Comparison of ENCODE assay signal across 8 cellular contexts in genomic region chr7:113404245-113404644, GRCh38.
DNase-seq lines count a peak whose midpoint lies in the region; ATAC-seq, FAIRE-seq and TF ChIP-seq lines count a peak whose summit lies in the region.

No MANE protein-coding gene starts in this region.

- no peak overlapping the region for H3K4me2 ChIP-seq in Karpas-422 (ENCODE audit: low read depth, low read length, poor library complexity, severe bottlenecking)
- H3K4me2 ChIP-seq in GM12878 (ENCODE audit: control insufficient read depth, insufficient read depth) = no peak overlapping the region

- WGBS in GM12878 (ENCODE audit: insufficient coverage, insufficient replicate concordance, low lambda C conversion rate, missing lambda C conversion rate) = 30% methylated on average over 8 of the region's 8 CpGs
- 69% methylated on average over 8 of the region's 8 CpGs for WGBS in esophagus squamous epithelium, 2 donors

- intact Hi-C loops in GM12878 (cut with micrococcal nuclease; ENCODE audit: unreplicated experiment) = loop anchor here (2.0 kb wide), 1 partner anchor 295 kb away; no protein-coding TSS in a partner anchor
- intact Hi-C loops in esophagus squamous epithelium (cut with DNase I) = no loop called here

- peak; percentile 17 to 36 (median 30); a peak in 3 of 6 replicates for TF ChIP-seq CTCF in GM12878 (IDR thresholded peaks at IDR 0.05 in 2 of 3, conservative IDR thresholded peaks at IDR 0.05 in 1 of 3; ENCODE audit: control insufficient read depth in 2 of 3, extremely low read depth in 1 of 3, insufficient read depth in 1 of 3, low read depth in 3 of 3, low read length in 3 of 3)
- TF ChIP-seq CTCF in esophagus squamous epithelium (IDR thresholded peaks at IDR 0.05) = peak in 1 of 6 experiments; percentile 13

- H3K9me3 Mint-ChIP-seq in activated naive CD4-positive, alpha-beta T cell treated with anti-CD3 and anti-CD28 coated beads, Interleukin-2, amount 50 U/mL, for 72 hours = no peaks in the 10 kb centered on the region

- BruUV-seq in GM12878 (replicated peaks; lab: Mats Ljungman, UMichigan) = no TSS peak

- no peaks in the 10 kb centered on the region for H3K36me3 Mint-ChIP-seq in activated naive CD4-positive, alpha-beta T cell treated with anti-CD3 and anti-CD28 coated beads, Interleukin-2, amount 50 U/mL, for 72 hours

- CTCF ChIA-PET in GM12878 (lab: Yijun Ruan, JAX) = interaction anchor here (0.6 to 4.3 kb wide), 6 partner anchors 15 to 854 kb away, joined by 3 to 35 read pairs (median 4); no protein-coding TSS in a partner anchor

- DNase-seq in NCI-H345 (lab: John Stamatoyannopoulos, UW) = peak; percentile 8
- no peak for DNase-seq in NCI-H345 treated with DMSO at 0.1 percent for 48 hours (lab: John Stamatoyannopoulos, UW; ENCODE audit: unreplicated experiment)
- DNase-seq in Karpas-422 = peak; percentile 69
- DNase-seq in GM12878 (ENCODE audit: low read depth, low spot score) = no peak
- peak; percentile 5 for DNase-seq in renal cortical epithelial cell (ENCODE audit: low read depth)
- DNase-seq in esophagus squamous epithelium (lab: John Stamatoyannopoulos, UW) = no peak
- DNase-seq in activated naive CD4-positive, alpha-beta T cell treated with anti-CD3 and anti-CD28 coated beads, Interleukin-2, amount 50 U/mL, for 72 hours (ENCODE audit: low spot score in 2 of 2) = no peak
- DNase-seq in dedifferentiated amniotic fluid mesenchymal stem cell (ENCODE audit: extremely low spot score) = no peak

- no peak overlapping the region for H3K27ac Mint-ChIP-seq in activated naive CD4-positive, alpha-beta T cell treated with anti-CD3 and anti-CD28 coated beads, Interleukin-2, amount 50 U/mL, for 72 hours

- POLR2A ChIA-PET in GM12878 (lab: Charles Lee) = interaction anchor here (0.6 kb wide), 2 partner anchors 347 to 1596 kb away, joined by 4 to 8 read pairs; no protein-coding TSS in a partner anchor

- H3K4me3 ChIP-seq in Karpas-422 (ENCODE audit: low read length) (no peak overlapping the region), GM12878 (no peak overlapping the region), esophagus squamous epithelium (no peak overlapping the region)

- TF ChIP-seq EP300 in GM12878 (IDR thresholded peaks at IDR 0.05; ENCODE audit: borderline replicate concordance in 1 of 2, control insufficient read depth in 1 of 2, low read depth in 2 of 2, low read length in 2 of 2) = no peak

- peak; percentile 76 for ATAC-seq in GM12878
- ATAC-seq in activated naive CD4-positive, alpha-beta T cell treated with anti-CD3 and anti-CD28 coated beads, Interleukin-2, amount 50 U/mL, for 72 hours = no peak

- H3K9ac ChIP-seq in Karpas-422 (ENCODE audit: low read length) (no peak overlapping the region), GM12878 (ENCODE audit: control insufficient read depth, insufficient read depth, low read length) (no peak overlapping the region)

- FAIRE-seq in GM12878 (lab: Jason Lieb, UNC) = no peak

- H2AFZ ChIP-seq in Karpas-422 (ENCODE audit: low read length) (no peak overlapping the region), GM12878 (ENCODE audit: control insufficient read depth, low read depth, low read length) (no peak overlapping the region)

- in situ Hi-C loops in GM12878 (cut with MboI) = loop anchor here (10.0 kb wide), 1 partner anchor 291 kb away; no protein-coding TSS in a partner anchor

- no peak overlapping the region for H3K27ac ChIP-seq in Karpas-422 (ENCODE audit: low read length)
- H3K27ac ChIP-seq in GM12878 (ENCODE audit: control insufficient read depth, insufficient read depth) = no peak overlapping the region
- no peak overlapping the region for H3K27ac ChIP-seq in esophagus squamous epithelium

- TF ChIP-seq RAD21 in GM12878 (IDR thresholded peaks at IDR 0.05; ENCODE audit: insufficient read depth, low read depth, low read length) = 0 out of 2 replicates have a peak, but pooled peaks have one; percentile 23

- SMC1A ChIA-PET in GM12878 (lab: Charles Lee; ENCODE audit: uncharacterized antibody, unreplicated experiment) = interaction anchor here (0.7 to 1.4 kb wide), 6 partner anchors 10 to 291 kb away, joined by 3 to 6 read pairs (median 4); no protein-coding TSS in a partner anchor

- H3K4me1 ChIP-seq in Karpas-422 (ENCODE audit: low read length) = no peaks in the 10 kb centered on the region
- H3K4me1 ChIP-seq in GM12878 (ENCODE audit: control insufficient read depth, insufficient read depth, low read length) = no peaks in the 10 kb centered on the region
- no peaks in the 10 kb centered on the region for H3K4me1 ChIP-seq in esophagus squamous epithelium

- H3K36me3 ChIP-seq in Karpas-422 (ENCODE audit: insufficient read depth, low read length) (no peaks in the 10 kb centered on the region), GM12878 (ENCODE audit: control insufficient read depth in 2 of 2, insufficient read depth in 2 of 2, low read length in 1 of 2) (no peaks in the 10 kb centered on the region), esophagus squamous epithelium (no peaks in the 10 kb centered on the region)

- no peaks in the 10 kb centered on the region for H3K9me2 ChIP-seq in Karpas-422 (replicated peaks; ENCODE audit: insufficient read depth, low read length)

- H3K27me3 ChIP-seq in Karpas-422 (ENCODE audit: low read length) (no peaks in the 10 kb centered on the region), GM12878 (replicated peaks in 1 of 2; ENCODE audit: control insufficient read depth in 2 of 2, insufficient read depth in 2 of 2, low read length in 1 of 2) (no peaks in the 10 kb centered on the region), esophagus squamous epithelium (no peaks in the 10 kb centered on the region)

- TF ChIP-seq POLR2A in GM12878 (IDR thresholded peaks at IDR 0.05; ENCODE audit: low read depth, low read length) (no peak), esophagus squamous epithelium (IDR thresholded peaks at IDR 0.05) (no peak)

- H3K9me3 ChIP-seq in Karpas-422 (ENCODE audit: low read length) = no peaks in the 10 kb centered on the region
- H3K9me3 ChIP-seq in GM12878 (replicated peaks; ENCODE audit: control insufficient read depth, insufficient read depth, low read length) = no peaks in the 10 kb centered on the region
- H3K9me3 ChIP-seq in esophagus squamous epithelium = no peaks in the 10 kb centered on the region

- RAD21 ChIA-PET in GM12878 (lab: Charles Lee; ENCODE audit: unreplicated experiment) = interaction anchor here (0.7 to 2.0 kb wide), 3 partner anchors 17 to 297 kb away, joined by 3 to 9 read pairs (median 5); no protein-coding TSS in a partner anchor

- H3K79me2 ChIP-seq in Karpas-422 (ENCODE audit: low read length) = no peaks in the 10 kb centered on the region
- H3K79me2 ChIP-seq in GM12878 (ENCODE audit: control insufficient read depth, insufficient read depth, low read length) = no peaks in the 10 kb centered on the region

- no peaks in the 10 kb centered on the region for H4K20me1 ChIP-seq in Karpas-422 (ENCODE audit: insufficient read depth, low read depth, low read length)
- no peaks in the 10 kb centered on the region for H4K20me1 ChIP-seq in GM12878 (ENCODE audit: control insufficient read depth, insufficient read depth)

TF ChIP-seq in GM12878, 131 proteins besides CTCF, POLR2A, EP300 and RAD21:
- TF ChIP-seq SMC3 (IDR thresholded peaks at IDR 0.05; ENCODE audit: borderline replicate concordance, low read length) (peak; percentile 29; the same call in 1 of the 2 replicates), FOXK2 (IDR thresholded peaks at IDR 0.05) (no peak), CREM (IDR thresholded peaks at IDR 0.05; ENCODE audit: low read depth) (no peak), IRF5 (IDR thresholded peaks at IDR 0.05; ENCODE audit: borderline replicate concordance) (no peak)

Comparison
In these comparisons a context has a peak if more than half of its experiments do, and no peak if none do; other contexts are left out.
1. DNase-seq: peak in NCI-H345 (single experiment), Karpas-422 (single experiment) and renal cortical epithelial cell (single experiment); none in NCI-H345 treated with DMSO at 0.1 percent for 48 hours (single experiment), GM12878 (single experiment), esophagus squamous epithelium (single experiment), activated naive CD4-positive, alpha-beta T cell treated with anti-CD3 and anti-CD28 coated beads, Interleukin-2, amount 50 U/mL, for 72 hours (0 of 2) and dedifferentiated amniotic fluid mesenchymal stem cell (single experiment).